In the genomic region with DNA sequence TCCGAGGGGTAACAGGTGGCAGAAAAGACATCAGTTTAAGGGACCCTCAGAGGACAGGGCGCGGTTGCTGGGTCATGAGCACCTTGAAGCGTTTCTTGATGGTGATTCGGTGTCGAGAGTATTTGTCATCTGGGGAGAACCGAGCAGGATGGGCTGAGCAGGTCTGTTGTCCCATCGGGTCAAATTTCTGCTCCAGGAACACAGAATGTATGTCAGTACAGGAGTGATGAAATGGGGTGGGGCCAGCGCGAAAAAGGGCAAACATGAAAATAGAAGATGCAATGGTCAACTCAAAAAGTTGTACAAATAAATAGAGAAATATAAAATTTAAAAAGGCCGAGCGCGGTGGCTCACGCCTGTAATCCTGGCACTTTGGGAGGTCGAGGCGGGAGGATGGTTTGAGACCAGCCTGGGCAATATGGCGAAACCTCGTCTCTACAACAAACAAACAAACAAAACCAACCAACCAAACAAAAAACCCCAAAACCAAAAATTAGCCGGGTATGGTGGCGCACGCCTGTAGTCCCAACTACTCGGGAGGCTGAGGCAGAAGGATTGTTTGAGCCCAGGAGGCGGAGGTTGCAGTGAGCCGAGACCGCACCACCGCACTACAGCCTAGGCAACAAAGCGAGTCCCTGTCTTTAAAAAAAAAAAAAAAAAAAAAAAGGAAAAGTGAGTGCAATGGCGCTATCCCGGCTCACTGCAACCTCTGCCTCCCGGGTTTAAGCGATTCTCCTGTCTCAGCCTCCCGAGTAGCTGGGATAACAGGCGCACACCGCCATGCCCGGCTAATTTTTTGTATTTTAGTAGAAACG, we compare ENCODE assay signal across 8 cellular contexts. TPM values are rescaled to one million over a fixed set of nuclear protein-coding genes. Genes with fewer than 3 reads are reported as not detected.
A peak's percentile ranks its signal among the peaks of the same experiment; 100 is the strongest.
DNase-seq lines count a peak whose midpoint lies in the region; ATAC-seq and TF ChIP-seq lines count a peak whose summit lies in the region.

No MANE protein-coding gene starts in this region.

- H3K27ac ChIP-seq in C4-2B: peak overlapping the region; percentile 85
- H3K27ac ChIP-seq in Karpas-422 (ENCODE audit: low read length): peak overlapping the region; percentile 76
- no peak overlapping the region for H3K27ac ChIP-seq in ectodermal cell (ENCODE audit: insufficient read depth, low read depth, low read length, poor library complexity, severe bottlenecking)
- peak overlapping the region; percentile 89 for H3K27ac ChIP-seq in neural cell (ENCODE audit: low read length)

- H2AFZ ChIP-seq in Karpas-422 (ENCODE audit: low read length) (0 out of 2 replicates have a peak overlapping the region, but pooled peaks have one; percentile 97), neural cell (ENCODE audit: low read depth, low read length) (peak overlapping the region; percentile 99)

- peak overlapping the region; percentile 95 for H3K4me3 ChIP-seq in Karpas-422 (ENCODE audit: low read length)
- peak overlapping the region; percentile 84 for H3K4me3 ChIP-seq in ectodermal cell (ENCODE audit: insufficient read depth, low read depth, low read length)
- H3K4me3 ChIP-seq in neural cell (ENCODE audit: low read length): peak overlapping the region; percentile 77

- TF ChIP-seq CTCF in C4-2B (conservative IDR thresholded peaks at IDR 0.05) (no peak), neural cell (IDR thresholded peaks at IDR 0.05; ENCODE audit: poor library complexity, severe bottlenecking) (no peak)

- H4K20me1 ChIP-seq in Karpas-422 (ENCODE audit: insufficient read depth, low read depth, low read length): no peaks in the 10 kb centered on the region
- no peaks in the 10 kb centered on the region for H4K20me1 ChIP-seq in neural cell (ENCODE audit: insufficient read depth)

- H3K36me3 ChIP-seq in Karpas-422 (ENCODE audit: insufficient read depth, low read length): no peaks in the 10 kb centered on the region
- peaks cover 8% of the 10 kb centered on the region for H3K36me3 ChIP-seq in ectodermal cell (ENCODE audit: control insufficient read depth, insufficient read depth, low read length)
- no peaks in the 10 kb centered on the region for H3K36me3 ChIP-seq in neural cell (ENCODE audit: insufficient read depth, low read length)

- no peak for TF ChIP-seq EP300 in neural cell (conservative IDR thresholded peaks at IDR 0.05; ENCODE audit: poor library complexity, severe bottlenecking)

- ATAC-seq in GM21723 (IDR thresholded peaks at IDR 0.05; ENCODE audit: unreplicated experiment) (no peak), HG03378 (IDR thresholded peaks at IDR 0.05; ENCODE audit: unreplicated experiment) (no peak), HG02610 (IDR thresholded peaks at IDR 0.05; ENCODE audit: unreplicated experiment) (no peak)

- no peaks in the 10 kb centered on the region for H3F3A ChIP-seq in neural cell (ENCODE audit: insufficient read depth, low read length, poor library complexity, severe bottlenecking)

- no peaks in the 10 kb centered on the region for H3K9me2 ChIP-seq in Karpas-422 (replicated peaks; ENCODE audit: insufficient read depth, low read length)
- H3K9me2 ChIP-seq in neural cell (ENCODE audit: insufficient read depth, low read length): no peaks in the 10 kb centered on the region

- DNase-seq in Karpas-422 (peak; percentile 48), SKM-1 treated with dmso at 0.1 percent for 144 hours (lab: John Stamatoyannopoulos, UW; ENCODE audit: unreplicated experiment) (no peak)

- no peak for TF ChIP-seq RAD21 in neural cell (conservative IDR thresholded peaks at IDR 0.05)

- H3K27me3 ChIP-seq in Karpas-422 (ENCODE audit: low read length) (no peaks in the 10 kb centered on the region), ectodermal cell (ENCODE audit: control insufficient read depth, insufficient read depth, low read length, poor library complexity, severe bottlenecking) (no peaks in the 10 kb centered on the region), neural cell (ENCODE audit: insufficient read depth, low read depth, low read length) (no peaks in the 10 kb centered on the region)

- H3K79me2 ChIP-seq in Karpas-422 (ENCODE audit: low read length): peaks cover 22% of the 10 kb centered on the region
- H3K79me2 ChIP-seq in neural cell (replicated peaks; ENCODE audit: insufficient read depth, low read length): peaks cover 12% of the 10 kb centered on the region

- H3K4me2 ChIP-seq in Karpas-422 (ENCODE audit: low read depth, low read length, poor library complexity, severe bottlenecking) (peak overlapping the region; percentile 77), neural cell (ENCODE audit: low read length) (peak overlapping the region; percentile 24)

- H3K9me3 ChIP-seq in Karpas-422 (ENCODE audit: low read length): no peaks in the 10 kb centered on the region
- H3K9me3 ChIP-seq in ectodermal cell (ENCODE audit: control insufficient read depth, low read length): no peaks in the 10 kb centered on the region
- H3K9me3 ChIP-seq in neural cell (ENCODE audit: low read length): no peaks in the 10 kb centered on the region

- H3K9ac ChIP-seq in Karpas-422 (ENCODE audit: low read length) (peak overlapping the region; percentile 90), neural cell (ENCODE audit: low read length) (peak overlapping the region; percentile 79)

- 51 to 55% methylated on average over 36 of the region's 36 CpGs for WGBS in ectodermal cell, 2 experiments

- H3K4me1 ChIP-seq in Karpas-422 (ENCODE audit: low read length) (peaks cover 21% of the 10 kb centered on the region), ectodermal cell (ENCODE audit: control insufficient read depth, insufficient read depth, low read length) (no peaks in the 10 kb centered on the region)

TF ChIP-seq in neural cell, 6 proteins besides CTCF, POLR2A, EP300 and RAD21:
- TF ChIP-seq POLR2AphosphoS5 (IDR thresholded peaks at IDR 0.05) (no peak), SMC3 (conservative IDR thresholded peaks at IDR 0.05; ENCODE audit: poor library complexity) (no peak), MXI1 (conservative IDR thresholded peaks at IDR 0.05; ENCODE audit: poor library complexity, severe bottlenecking) (no peak), EZH2 (IDR thresholded peaks at IDR 0.05; ENCODE audit: borderline replicate concordance, insufficient read depth, low read length, poor library complexity, severe bottlenecking) (no peak), TAF1 (IDR thresholded peaks at IDR 0.05; ENCODE audit: low read depth) (no peak)
- TF ChIP-seq, protein P1, sequence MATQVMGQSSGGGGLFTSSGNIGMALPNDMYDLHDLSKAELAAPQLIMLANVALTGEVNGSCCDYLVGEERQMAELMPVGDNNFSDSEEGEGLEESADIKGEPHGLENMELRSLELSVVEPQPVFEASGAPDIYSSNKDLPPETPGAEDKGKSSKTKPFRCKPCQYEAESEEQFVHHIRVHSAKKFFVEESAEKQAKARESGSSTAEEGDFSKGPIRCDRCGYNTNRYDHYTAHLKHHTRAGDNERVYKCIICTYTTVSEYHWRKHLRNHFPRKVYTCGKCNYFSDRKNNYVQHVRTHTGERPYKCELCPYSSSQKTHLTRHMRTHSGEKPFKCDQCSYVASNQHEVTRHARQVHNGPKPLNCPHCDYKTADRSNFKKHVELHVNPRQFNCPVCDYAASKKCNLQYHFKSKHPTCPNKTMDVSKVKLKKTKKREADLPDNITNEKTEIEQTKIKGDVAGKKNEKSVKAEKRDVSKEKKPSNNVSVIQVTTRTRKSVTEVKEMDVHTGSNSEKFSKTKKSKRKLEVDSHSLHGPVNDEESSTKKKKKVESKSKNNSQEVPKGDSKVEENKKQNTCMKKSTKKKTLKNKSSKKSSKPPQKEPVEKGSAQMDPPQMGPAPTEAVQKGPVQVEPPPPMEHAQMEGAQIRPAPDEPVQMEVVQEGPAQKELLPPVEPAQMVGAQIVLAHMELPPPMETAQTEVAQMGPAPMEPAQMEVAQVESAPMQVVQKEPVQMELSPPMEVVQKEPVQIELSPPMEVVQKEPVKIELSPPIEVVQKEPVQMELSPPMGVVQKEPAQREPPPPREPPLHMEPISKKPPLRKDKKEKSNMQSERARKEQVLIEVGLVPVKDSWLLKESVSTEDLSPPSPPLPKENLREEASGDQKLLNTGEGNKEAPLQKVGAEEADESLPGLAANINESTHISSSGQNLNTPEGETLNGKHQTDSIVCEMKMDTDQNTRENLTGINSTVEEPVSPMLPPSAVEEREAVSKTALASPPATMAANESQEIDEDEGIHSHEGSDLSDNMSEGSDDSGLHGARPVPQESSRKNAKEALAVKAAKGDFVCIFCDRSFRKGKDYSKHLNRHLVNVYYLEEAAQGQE (IDR thresholded peaks at IDR 0.05; ENCODE audit: borderline replicate concordance): no peak

RNA-seq across cellular contexts. Expression of a gene that starts 0.8 kb away (rescaled TPM):
- total RNA-seq in Karpas-422 (2014; rRNA removed; shearing (Covaris generic); ENCODE audit: low replicate concordance): 148 and 448 TPM in 2 replicates
- 201 TPM for polyA plus RNA-seq in ectodermal cell (2013, experiment 1 of 4)
- 192 TPM for polyA plus RNA-seq in ectodermal cell (2013, experiment 2 of 4)
- 199 TPM for polyA plus RNA-seq in ectodermal cell (2013, experiment 3 of 4)
- polyA plus RNA-seq in ectodermal cell (2013, experiment 4 of 4): 221 TPM
- polyA plus RNA-seq in neural cell: 263 and 288 TPM in 2 replicates
- 60.9 and 86.7 TPM in 2 replicates for polyA minus RNA-seq in neural cell

RNA-seq across cellular contexts. Expression of a gene that starts 1.0 kb away (rescaled TPM):
- not detected in 2 replicates for total RNA-seq in Karpas-422 (2014; rRNA removed; shearing (Covaris generic); ENCODE audit: low replicate concordance)
- 0.13 TPM for polyA plus RNA-seq in ectodermal cell (2013, experiment 1 of 4)
- 0.11 TPM for polyA plus RNA-seq in ectodermal cell (2013, experiment 2 of 4)
- 0.05 TPM for polyA plus RNA-seq in ectodermal cell (2013, experiment 3 of 4)
- polyA plus RNA-seq in ectodermal cell (2013, experiment 4 of 4): 0.08 TPM
- polyA plus RNA-seq in neural cell: not detected in 2 replicates
- polyA minus RNA-seq in neural cell: not detected in 2 replicates

RNA-seq across cellular contexts. Expression of a gene that starts 4.5 kb away (rescaled TPM):
- 1.3 and 1.6 TPM in 2 replicates for total RNA-seq in Karpas-422 (2014; rRNA removed; shearing (Covaris generic); ENCODE audit: low replicate concordance)
- 16.9 TPM for polyA plus RNA-seq in ectodermal cell (2013, experiment 1 of 4)
- 20.8 TPM for polyA plus RNA-seq in ectodermal cell (2013, experiment 2 of 4)
- 15.9 TPM for polyA plus RNA-seq in ectodermal cell (2013, experiment 3 of 4)
- polyA plus RNA-seq in ectodermal cell (2013, experiment 4 of 4): 15.2 TPM
- polyA plus RNA-seq in neural cell: 7.0 and 7.3 TPM in 2 replicates
- 39.0 and 43.6 TPM in 2 replicates for polyA minus RNA-seq in neural cell

RNA-seq across cellular contexts. Expression of a gene that starts 24.9 kb away (rescaled TPM):
- 37.6 and 40.8 TPM in 2 replicates for total RNA-seq in Karpas-422 (2014; rRNA removed; shearing (Covaris generic); ENCODE audit: low replicate concordance)
- polyA plus RNA-seq in ectodermal cell (2013, experiment 1 of 4): 73.9 TPM
- 69.3 TPM for polyA plus RNA-seq in ectodermal cell (2013, experiment 2 of 4)
- polyA plus RNA-seq in ectodermal cell (2013, experiment 3 of 4): 54.0 TPM
- 73.6 TPM for polyA plus RNA-seq in ectodermal cell (2013, experiment 4 of 4)
- polyA plus RNA-seq in neural cell: 76.7 and 93.3 TPM in 2 replicates
- 25.1 and 25.6 TPM in 2 replicates for polyA minus RNA-seq in neural cell
